1 cellular context compared by ENCODE assay signal in the genomic region with DNA sequence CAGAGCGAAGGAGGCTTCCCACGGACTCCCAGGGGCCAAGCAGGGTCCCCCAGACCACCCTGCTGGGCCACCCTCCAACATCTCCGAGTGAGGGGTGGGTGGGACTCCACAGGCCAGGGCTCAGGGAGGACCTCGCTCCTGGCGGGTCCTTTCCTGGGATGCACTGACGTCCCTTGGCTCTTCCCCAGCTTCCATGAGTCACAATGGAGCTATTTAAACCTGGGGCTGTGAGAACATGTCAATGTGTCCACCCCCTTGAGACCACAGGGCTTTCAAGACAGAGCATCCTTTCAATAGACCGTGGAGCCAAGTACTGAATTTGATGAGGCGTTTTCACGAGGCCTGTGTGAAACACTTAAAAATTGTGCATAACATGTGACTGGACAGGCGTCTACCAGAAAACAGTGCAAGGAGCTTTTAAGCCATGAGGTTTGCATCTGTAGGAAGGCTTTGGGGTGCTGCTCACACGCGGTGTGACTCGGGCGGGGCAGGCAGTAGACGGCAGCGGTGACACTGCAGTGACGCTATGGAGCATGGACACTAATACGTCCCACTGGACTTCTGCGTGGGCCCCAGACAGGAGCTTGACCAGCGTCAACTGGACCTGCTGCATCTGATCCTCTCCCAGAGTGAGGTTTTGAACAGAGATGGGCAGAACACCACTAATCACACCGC.
TF ChIP-seq lines count a peak whose summit lies in the region.

No MANE protein-coding gene starts in this region.

TF ChIP-seq in IMR-90, 13 proteins besides CTCF, POLR2A, EP300 and RAD21 (continued from another document):
- no peak for TF ChIP-seq SMC3 (IDR thresholded peaks at IDR 0.05; ENCODE audit: low read depth, low read length)
